ENCODE assay signal across 8 cellular contexts in the genomic region with DNA sequence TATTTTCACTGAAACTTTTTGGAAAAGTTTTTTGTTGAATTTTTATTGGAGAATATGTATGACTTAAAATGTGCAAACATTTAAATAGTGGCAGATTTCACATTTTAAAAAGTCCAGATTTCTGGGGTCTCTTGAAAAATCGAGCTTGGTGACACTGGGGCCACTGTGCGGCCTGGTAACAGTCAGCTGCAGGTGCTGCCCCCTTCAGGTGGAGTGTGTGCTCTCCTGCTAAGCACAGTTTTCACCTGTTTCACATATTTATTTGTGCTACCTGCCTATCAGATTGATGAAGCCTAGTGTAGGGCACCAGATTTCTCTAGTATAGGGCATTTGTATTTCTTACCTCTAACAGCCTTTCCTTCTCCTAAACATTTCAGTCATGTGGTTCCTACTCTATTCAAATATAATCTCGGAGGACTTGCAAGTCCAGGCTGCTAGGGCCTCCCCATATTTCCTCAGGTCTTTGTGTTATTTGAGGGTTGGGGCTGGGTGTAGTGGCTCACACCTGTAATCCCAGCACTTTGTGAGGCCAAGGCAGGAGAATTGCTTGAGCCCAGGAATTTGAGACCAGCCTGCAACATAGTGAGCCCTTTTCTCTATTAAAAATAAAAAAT.
A peak's percentile ranks its signal among the peaks of the same experiment; 100 is the strongest.
DNase-seq lines count a peak whose midpoint lies in the region; ATAC-seq and TF ChIP-seq lines count a peak whose summit lies in the region.

No MANE protein-coding gene starts in this region.

- peak; percentile 76 for TF ChIP-seq CTCF in WERI-Rb-1 (IDR thresholded peaks at IDR 0.05; ENCODE audit: low read depth, low read length)
- TF ChIP-seq CTCF in thyroid gland (IDR thresholded peaks at IDR 0.05) = peak in 4 of 6 experiments; percentile 36 to 54 (median 46)

- no peaks in the 10 kb centered on the region for H3K36me3 ChIP-seq in WERI-Rb-1
- no peaks in the 10 kb centered on the region for H3K36me3 ChIP-seq in thyroid gland

- ATAC-seq in HG03196 (IDR thresholded peaks at IDR 0.05; ENCODE audit: unreplicated experiment) = no peak

- H3K9me3 ChIP-seq in WERI-Rb-1 (ENCODE audit: severe bottlenecking) (no peaks in the 10 kb centered on the region), thyroid gland (no peaks in the 10 kb centered on the region)

- no peak for TF ChIP-seq POLR2A in thyroid gland (IDR thresholded peaks at IDR 0.05)

- DNase-seq in stimulated activated naive CD4-positive, alpha-beta T cell treated with Interleukin-2 at 50 U/mL for 16 hours (lab: John Stamatoyannopoulos, UW) = peak; percentile 5
- no peak for DNase-seq in stimulated activated naive CD4-positive, alpha-beta T cell (lab: John Stamatoyannopoulos, UW)
- DNase-seq in WERI-Rb-1 (peak; percentile 53), iPS DF 19.7 (ENCODE audit: low read depth, low spot score) (peak; percentile 17), thyroid gland (peak; percentile 40 to 60), NCI-H345 treated with DMSO at 0.1 percent for 48 hours (lab: John Stamatoyannopoulos, UW; ENCODE audit: unreplicated experiment) (no peak), T1000 (lab: John Stamatoyannopoulos, UW) (no peak)

- H3K4me1 ChIP-seq in thyroid gland = peaks cover 0 to 6% of the 10 kb centered on the region in 2 donors

- intact Hi-C loops in thyroid gland (cut with DNase I) = no loop called here

- H3K4me3 ChIP-seq in WERI-Rb-1 (ENCODE audit: low read depth, low read length) (no peak overlapping the region), thyroid gland (replicated peaks in 1 of 3) (no peak overlapping the region)

- 74 to 89% methylated on average over 3 of the region's 3 CpGs for WGBS in thyroid gland, 2 donors

- no peak overlapping the region for H3K27ac ChIP-seq in WERI-Rb-1
- no peak overlapping the region for H3K27ac ChIP-seq in thyroid gland

- H3K27me3 ChIP-seq in WERI-Rb-1 (ENCODE audit: insufficient read depth, low read depth, severe bottlenecking) (no peaks in the 10 kb centered on the region), thyroid gland (no peaks in the 10 kb centered on the region)

Comparison
In these comparisons a context has a peak if more than half of its experiments do, and no peak if none do; other contexts are left out.
1. DNase-seq: peak in stimulated activated naive CD4-positive, alpha-beta T cell treated with Interleukin-2 at 50 U/mL for 16 hours (single experiment), WERI-Rb-1 (single experiment), iPS DF 19.7 (single experiment) and thyroid gland (2 of 2); none in stimulated activated naive CD4-positive, alpha-beta T cell (0 of 6), NCI-H345 treated with DMSO at 0.1 percent for 48 hours (single experiment) and T1000 (single experiment).